In the genomic region with DNA sequence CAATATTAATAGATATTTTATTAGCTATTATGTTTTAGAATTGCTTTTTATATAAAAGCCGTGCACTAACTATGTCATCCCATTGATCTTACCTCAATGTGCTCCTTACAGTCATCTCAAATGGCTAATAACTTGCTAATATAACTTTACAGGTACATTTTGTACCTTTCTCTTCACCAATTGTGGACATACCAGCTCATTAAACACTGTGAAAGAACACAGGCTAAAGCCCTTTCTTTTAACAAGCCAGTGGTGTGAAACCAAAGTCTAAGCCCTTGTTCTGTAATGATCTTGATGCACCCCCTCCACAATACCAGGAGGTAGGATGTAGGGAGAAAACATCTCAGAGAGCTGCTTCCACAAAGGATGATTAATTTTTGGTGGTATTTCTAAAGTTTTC, we compare ENCODE assay signal across 27 cellular contexts.
"Had no signal": no experiment of that assay in that cellular context is flagged by ENCODE, and none has a peak within 500 bp of the region (broad histone marks: within the 10 kb centered on the region; RNA-seq: fewer than 3 reads in every experiment).

No MANE protein-coding gene starts in this region.

- H3K4me3 Mint-ChIP-seq: stimulated activated effector memory CD8-positive, alpha-beta T cell treated with anti-CD3 and anti-CD28 coated beads, Interleukin-12 subunit alpha, Interleukin-12 subunit beta, amount 100 ng/mL, for 72 hours; stimulated activated memory B cell treated with anti-CD40 and anti-IgM and Interleukin-4, amounts not matched to agents 10 μg/mL and 1 μg/mL and 100 μg/mL, for 72 hours; stimulated activated naive B cell treated with anti-CD40 and anti-IgM and Interleukin-4, amounts not matched to agents 10 μg/mL and 1 μg/mL and 100 μg/mL, for 72 hours; stimulated activated naive CD8-positive, alpha-beta T cell treated with anti-CD3 and anti-CD28 coated beads, Interleukin-15, amount 100 ng/mL, for 72 hours; stimulated activated naive CD8-positive, alpha-beta T cell treated with anti-CD3 and anti-CD28 coated beads, Interleukin-15, Interleukin-2, amounts not matched to agents 100 ng/mL and 50 ng/mL, for 24 hours; type B pancreatic cell had no signal

- H3K9me3 ChIP-seq: testis, thoracic aorta, thyroid gland, transverse colon, uterus, vagina had no signal

- H3K4me1 Mint-ChIP-seq: stimulated activated effector memory CD8-positive, alpha-beta T cell treated with anti-CD3 and anti-CD28 coated beads, Interleukin-12 subunit alpha, Interleukin-12 subunit beta, amount 100 ng/mL, for 72 hours; stimulated activated memory B cell treated with anti-CD40 and anti-IgM and Interleukin-4, amounts not matched to agents 10 μg/mL and 1 μg/mL and 100 μg/mL, for 72 hours; stimulated activated naive B cell treated with anti-CD40 and anti-IgM and Interleukin-4, amounts not matched to agents 10 μg/mL and 1 μg/mL and 100 μg/mL, for 72 hours; stimulated activated naive CD8-positive, alpha-beta T cell treated with anti-CD3 and anti-CD28 coated beads, Interleukin-15, amount 100 ng/mL, for 72 hours had no signal

- H3K27me3 ChIP-seq: stomach, suprapubic skin, testis, thyroid gland, tibial artery, tibial nerve, transverse colon, upper lobe of left lung, upper lobe of right lung, uterus, vagina had no signal

- H3K27ac ChIP-seq: stomach, suprapubic skin, testis, thoracic aorta, thyroid gland, tibial artery, tibial nerve, transverse colon, upper lobe of left lung, upper lobe of right lung, uterus, vagina had no signal

- H3K27me3 Mint-ChIP-seq: stimulated activated memory B cell treated with anti-CD40 and anti-IgM and Interleukin-4, amounts not matched to agents 10 μg/mL and 1 μg/mL and 100 μg/mL, for 72 hours; stimulated activated naive B cell treated with anti-CD40 and anti-IgM and Interleukin-4, amounts not matched to agents 10 μg/mL and 1 μg/mL and 100 μg/mL, for 72 hours; stimulated activated naive CD8-positive, alpha-beta T cell treated with anti-CD3 and anti-CD28 coated beads, Interleukin-15, amount 100 ng/mL, for 72 hours; stimulated activated naive CD8-positive, alpha-beta T cell treated with anti-CD3 and anti-CD28 coated beads, Interleukin-15, Interleukin-2, amounts not matched to agents 100 ng/mL and 50 ng/mL, for 24 hours had no signal

- H3K4me3 ChIP-seq: stomach, suprapubic skin, testis, thoracic aorta, thyroid gland, tibial artery, tibial nerve, transverse colon, upper lobe of left lung, upper lobe of right lung, uterus, vagina had no signal

- H3K27ac Mint-ChIP-seq: stimulated activated effector memory CD8-positive, alpha-beta T cell treated with anti-CD3 and anti-CD28 coated beads, Interleukin-12 subunit alpha, Interleukin-12 subunit beta, amount 100 ng/mL, for 72 hours; stimulated activated memory B cell treated with anti-CD40 and anti-IgM and Interleukin-4, amounts not matched to agents 10 μg/mL and 1 μg/mL and 100 μg/mL, for 72 hours; stimulated activated naive B cell treated with anti-CD40 and anti-IgM and Interleukin-4, amounts not matched to agents 10 μg/mL and 1 μg/mL and 100 μg/mL, for 72 hours; stimulated activated naive CD8-positive, alpha-beta T cell treated with anti-CD3 and anti-CD28 coated beads, Interleukin-15, amount 100 ng/mL, for 72 hours; stimulated activated naive CD8-positive, alpha-beta T cell treated with anti-CD3 and anti-CD28 coated beads, Interleukin-15, Interleukin-2, amounts not matched to agents 100 ng/mL and 50 ng/mL, for 24 hours; type B pancreatic cell had no signal

- ATAC-seq: stimulated activated effector memory CD8-positive, alpha-beta T cell treated with anti-CD3 and anti-CD28 coated beads, Interleukin-12 subunit alpha, Interleukin-12 subunit beta, amount 100 ng/mL, for 72 hours; stimulated activated memory B cell treated with anti-CD40 and anti-IgM and Interleukin-4, amounts not matched to agents 10 μg/mL and 1 μg/mL and 100 μg/mL, for 72 hours; stimulated activated naive B cell treated with anti-CD40 and anti-IgM and Interleukin-4, amounts not matched to agents 10 μg/mL and 1 μg/mL and 100 μg/mL, for 72 hours; stimulated activated naive CD8-positive, alpha-beta T cell treated with anti-CD3 and anti-CD28 coated beads, Interleukin-15, amount 100 ng/mL, for 72 hours; stimulated activated naive CD8-positive, alpha-beta T cell treated with anti-CD3 and anti-CD28 coated beads, Interleukin-15, Interleukin-2, amounts not matched to agents 100 U/mL and 50 U/mL, for 24 hours; upper lobe of right lung had no signal

- H3K36me3 Mint-ChIP-seq: stimulated activated effector memory CD8-positive, alpha-beta T cell treated with anti-CD3 and anti-CD28 coated beads, Interleukin-12 subunit alpha, Interleukin-12 subunit beta, amount 100 ng/mL, for 72 hours; type B pancreatic cell had no signal

- H3K36me3 ChIP-seq: stomach, suprapubic skin, thoracic aorta, thyroid gland, tibial artery, tibial nerve, transverse colon, upper lobe of left lung, upper lobe of right lung, uterus, vagina had no signal

- DNase-seq: stimulated activated CD4-positive, alpha-beta T cell treated with anti-CD3 and anti-CD28 coated beads, Interleukin-2, amount 100 ng/mL, for 48 hours; stimulated activated CD4-positive, alpha-beta T cell treated with anti-CD3 and anti-CD28 coated beads, Interleukin-4, amount 100 ng/mL, for 1 hour; stimulated activated CD4-positive, alpha-beta T cell treated with anti-CD3 and anti-CD28 coated beads, Interleukin-4, amount 100 ng/mL, for 24 hours; stimulated activated CD4-positive, alpha-beta T cell treated with anti-CD3 and anti-CD28 coated beads, Interleukin-4, amount 100 ng/mL, for 4 hours; stimulated activated CD8-positive, alpha-beta memory T cell treated with anti-CD3 and anti-CD28 coated beads, Interleukin-4, amount 100 ng/mL, for 48 hours; stimulated activated naive B cell treated with anti-CD40 and anti-IgM and Interleukin-4, amounts not matched to agents 10 μg/mL and 1 μg/mL and 100 μg/mL, for 72 hours; stimulated activated naive CD4-positive, alpha-beta T cell; stimulated activated naive CD4-positive, alpha-beta T cell treated with Interleukin-2 at 50 U/mL for 16 hours; stimulated activated naive CD8-positive, alpha-beta T cell treated with anti-CD3 and anti-CD28 coated beads, Interleukin-15, amount 100 ng/mL, for 72 hours; stimulated activated naive CD8-positive, alpha-beta T cell treated with anti-CD3 and anti-CD28 coated beads, Interleukin-15, Interleukin-2, amounts not matched to agents 100 U/mL and 50 U/mL, for 24 hours; stomach; testis; thyroid gland; tibial artery; transverse colon; trophoblast cell; upper lobe of left lung; upper lobe of right lung; uterus had no signal

- H3K4me1 ChIP-seq: stomach, suprapubic skin, testis, thyroid gland, tibial artery, tibial nerve, transverse colon, upper lobe of left lung, upper lobe of right lung, uterus, vagina had no signal
